In the genomic region with DNA sequence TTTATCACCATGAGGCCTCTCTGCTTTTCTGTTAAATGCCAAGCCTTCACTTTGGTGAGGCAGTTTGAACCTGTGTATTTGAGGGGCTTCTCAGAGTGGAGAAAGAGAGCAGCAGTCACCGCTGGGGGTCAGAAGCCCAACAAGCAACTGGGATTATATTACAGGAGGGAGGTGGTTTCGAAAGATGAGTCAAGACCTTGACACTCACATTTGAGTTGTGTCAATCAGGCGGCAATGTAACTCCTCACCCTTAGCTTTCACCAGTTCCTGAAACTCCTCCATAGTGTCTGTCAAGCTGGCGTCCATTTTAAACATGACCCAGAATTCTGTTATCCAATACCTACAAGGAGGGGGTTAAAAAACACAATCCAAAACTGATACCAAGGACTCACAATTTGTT, we compare ENCODE assay signal across 20 cellular contexts. TPM values are rescaled to one million over a fixed set of nuclear protein-coding genes. Genes with fewer than 3 reads are reported as not detected.
DNase-seq lines count a peak whose midpoint lies in the region; ATAC-seq and TF ChIP-seq lines count a peak whose summit lies in the region.
"Had no signal": no experiment of that assay in that cellular context is flagged by ENCODE, and none has a peak within 500 bp of the region (broad histone marks: within the 10 kb centered on the region; RNA-seq: fewer than 3 reads in every experiment).

No MANE protein-coding gene starts in this region.

- no peak overlapping the region for H3K4me3 ChIP-seq in CD4-positive, CD25-positive, alpha-beta regulatory T cell (ENCODE audit: low read depth, low read length)
- H3K4me3 ChIP-seq in CD8-positive, alpha-beta T cell (ENCODE audit: low read depth, low read length): no peak overlapping the region
- H3K4me3 ChIP-seq: hepatocyte, lower lobe of right lung, prostate gland, uterus had no signal

- peaks cover 12% of the 10 kb centered on the region for H3K4me1 ChIP-seq in CD4-positive, CD25-positive, alpha-beta regulatory T cell (ENCODE audit: control insufficient read depth, insufficient read depth, low read length, poor library complexity, severe bottlenecking)
- H3K4me1 ChIP-seq in CD8-positive, alpha-beta T cell (ENCODE audit: insufficient read depth, low read length): peaks cover 5% of the 10 kb centered on the region
- H3K4me1 ChIP-seq: foreskin keratinocyte, lower lobe of right lung, prostate gland, uterus had no signal

- POLR2A ChIA-PET in CD8-positive, alpha-beta T cell (lab: Charles Lee): no interaction called here
- POLR2A ChIA-PET in activated CD8-positive, alpha-beta T cell treated with anti-CD3 and anti-CD28 coated beads, Interleukin-2, amount 10 ng/mL, durations not matched to agents 7 days and 5 days (lab: Charles Lee): no interaction called here

- no peak for ATAC-seq in CD4-positive, CD25-positive, alpha-beta regulatory T cell (ENCODE audit: low read depth in 2 of 2)
- no peak for ATAC-seq in CD8-positive, alpha-beta T cell
- no peak for ATAC-seq in activated CD8-positive, alpha-beta T cell treated with anti-CD3 and anti-CD28 coated beads, Interleukin-2, amount 10 ng/mL, durations not matched to agents 7 days and 5 days
- ATAC-seq in GM18858 (IDR thresholded peaks at IDR 0.05; ENCODE audit: unreplicated experiment) (no peak), sciatic nerve (no peak), GM21526 (IDR thresholded peaks at IDR 0.05; ENCODE audit: low FRiP score, unreplicated experiment) (no peak)
- ATAC-seq: foreskin keratinocyte, lower lobe of right lung had no signal

- H3K36me3 ChIP-seq in CD4-positive, CD25-positive, alpha-beta regulatory T cell (ENCODE audit: control insufficient read depth, insufficient read depth, low read length): peaks cover 90% of the 10 kb centered on the region
- H3K36me3 ChIP-seq in CD8-positive, alpha-beta T cell (ENCODE audit: insufficient read depth, low read length): peaks cover 65% of the 10 kb centered on the region
- H3K36me3 ChIP-seq: lower lobe of right lung, prostate gland, uterus had no signal

- H3K27me3 Mint-ChIP-seq in CD4-positive, CD25-positive, alpha-beta regulatory T cell: no peaks in the 10 kb centered on the region
- H3K27me3 Mint-ChIP-seq in CD8-positive, alpha-beta T cell (ENCODE audit: low read depth): no peaks in the 10 kb centered on the region
- no peaks in the 10 kb centered on the region for H3K27me3 Mint-ChIP-seq in activated CD8-positive, alpha-beta T cell treated with anti-CD3 and anti-CD28 coated beads, Interleukin-2, amount 10 ng/mL, durations not matched to agents 7 days and 5 days (ENCODE audit: low read depth)
- H3K27me3 Mint-ChIP-seq: activated B cell treated with CpG ODN at 0.5 μM for 24 hours had no signal

- CTCF ChIA-PET in CD8-positive, alpha-beta T cell (lab: Charles Lee): interaction anchor here (0.8 to 2.9 kb wide), 6 partner anchors 46 to 182 kb away, joined by 3 to 13 read pairs (median 4); a partner anchor contains a TSS
- CTCF ChIA-PET in activated CD8-positive, alpha-beta T cell treated with anti-CD3 and anti-CD28 coated beads, Interleukin-2, amount 10 ng/mL, durations not matched to agents 7 days and 5 days (lab: Charles Lee): interaction anchor here (0.9 to 2.8 kb wide), 8 partner anchors 13 to 181 kb away, joined by 3 to 14 read pairs (median 6); a partner anchor contains a TSS

- H3K9me3 Mint-ChIP-seq in CD4-positive, CD25-positive, alpha-beta regulatory T cell: no peaks in the 10 kb centered on the region
- no peaks in the 10 kb centered on the region for H3K9me3 Mint-ChIP-seq in CD8-positive, alpha-beta T cell
- H3K9me3 Mint-ChIP-seq in activated CD8-positive, alpha-beta T cell treated with anti-CD3 and anti-CD28 coated beads, Interleukin-2, amount 10 ng/mL, durations not matched to agents 7 days and 5 days (ENCODE audit: insufficient read depth): no peaks in the 10 kb centered on the region
- H3K9me3 Mint-ChIP-seq: activated B cell treated with CpG ODN at 0.5 μM for 24 hours had no signal

- no peak overlapping the region for H3K4me3 Mint-ChIP-seq in CD4-positive, CD25-positive, alpha-beta regulatory T cell
- H3K4me3 Mint-ChIP-seq in CD8-positive, alpha-beta T cell: no peak overlapping the region
- H3K4me3 Mint-ChIP-seq in activated CD8-positive, alpha-beta T cell treated with anti-CD3 and anti-CD28 coated beads, Interleukin-2, amount 10 ng/mL, durations not matched to agents 7 days and 5 days: no peak overlapping the region
- H3K4me3 Mint-ChIP-seq: activated B cell treated with CpG ODN at 0.5 μM for 24 hours had no signal

- no peaks in the 10 kb centered on the region for H3K9me3 ChIP-seq in CD4-positive, CD25-positive, alpha-beta regulatory T cell (ENCODE audit: control insufficient read depth in 2 of 2, low read length in 2 of 2)
- no peaks in the 10 kb centered on the region for H3K9me3 ChIP-seq in CD8-positive, alpha-beta T cell (ENCODE audit: low read length)
- H3K9me3 ChIP-seq: lower lobe of right lung, neutrophil, prostate gland, uterus had no signal

- no peak for DNase-seq in CD4-positive, CD25-positive, alpha-beta regulatory T cell
- no peak for DNase-seq in CD8-positive, alpha-beta T cell
- DNase-seq in activated CD8-positive, alpha-beta T cell treated with anti-CD3 and anti-CD28 coated beads, Interleukin-2, amount 10 ng/mL, durations not matched to agents 7 days and 5 days: no peak
- DNase-seq in kidney tubule cell (ENCODE audit: low spot score) (peak; percentile 21), sciatic nerve (ENCODE audit: low spot score) (no peak)
- DNase-seq: activated B cell treated with CpG ODN at 0.5 μM for 24 hours; activated naive CD4-positive, alpha-beta T cell treated with anti-CD3 and anti-CD28 coated beads, Interleukin-2, amount 50 U/mL, for 16 hours; erythroblast; foreskin keratinocyte; Kasumi-1; lower lobe of right lung; NCI-H187 treated with DMSO at 0.1 percent for 48 hours; NCI-H226; T1000; uterus had no signal

- H3K4me1 Mint-ChIP-seq in CD4-positive, CD25-positive, alpha-beta regulatory T cell: peaks cover 21 to 48% (median 30%) of the 10 kb centered on the region in 4 donors
- H3K4me1 Mint-ChIP-seq in CD8-positive, alpha-beta T cell (ENCODE audit: low read depth): peaks cover 38% of the 10 kb centered on the region
- peaks cover 28% of the 10 kb centered on the region for H3K4me1 Mint-ChIP-seq in activated CD8-positive, alpha-beta T cell treated with anti-CD3 and anti-CD28 coated beads, Interleukin-2, amount 10 ng/mL, durations not matched to agents 7 days and 5 days (ENCODE audit: low read depth)

- intact Hi-C loops in CD8-positive, alpha-beta T cell (cut with DNase I, micrococcal nuclease): no loop called here
- intact Hi-C loops in sciatic nerve (cut with DNase I): no loop called here

- H3K27me3 ChIP-seq in CD4-positive, CD25-positive, alpha-beta regulatory T cell (ENCODE audit: control insufficient read depth, insufficient read depth, low read length): no peaks in the 10 kb centered on the region
- H3K27me3 ChIP-seq in CD8-positive, alpha-beta T cell (ENCODE audit: insufficient read depth, low read length): no peaks in the 10 kb centered on the region
- H3K27me3 ChIP-seq: neutrophil, uterus had no signal

- H3K27ac ChIP-seq in CD4-positive, CD25-positive, alpha-beta regulatory T cell (ENCODE audit: insufficient read depth, low read length, poor library complexity, severe bottlenecking): peak overlapping the region; percentile 42
- no peak overlapping the region for H3K27ac ChIP-seq in CD8-positive, alpha-beta T cell (ENCODE audit: low read depth, low read length)
- H3K27ac ChIP-seq: foreskin keratinocyte, hepatocyte, lower lobe of right lung, neutrophil, prostate gland, uterus had no signal

- peak overlapping the region; percentile 52 to 90 (median 57) for H3K27ac Mint-ChIP-seq in CD4-positive, CD25-positive, alpha-beta regulatory T cell
- H3K27ac Mint-ChIP-seq in CD8-positive, alpha-beta T cell: peak overlapping the region; percentile 72
- H3K27ac Mint-ChIP-seq in activated CD8-positive, alpha-beta T cell treated with anti-CD3 and anti-CD28 coated beads, Interleukin-2, amount 10 ng/mL, durations not matched to agents 7 days and 5 days: peak overlapping the region; percentile 8
- H3K27ac Mint-ChIP-seq: activated B cell treated with CpG ODN at 0.5 μM for 24 hours had no signal

- peaks cover 69% of the 10 kb centered on the region for H3K36me3 Mint-ChIP-seq in CD4-positive, CD25-positive, alpha-beta regulatory T cell
- H3K36me3 Mint-ChIP-seq in CD8-positive, alpha-beta T cell: peaks cover 88% of the 10 kb centered on the region
- H3K36me3 Mint-ChIP-seq in activated CD8-positive, alpha-beta T cell treated with anti-CD3 and anti-CD28 coated beads, Interleukin-2, amount 10 ng/mL, durations not matched to agents 7 days and 5 days (ENCODE audit: low read depth): peaks cover 75% of the 10 kb centered on the region

- TF ChIP-seq CTCF in CD8-positive, alpha-beta T cell (IDR thresholded peaks at IDR 0.05): no peak

RNA-seq across cellular contexts. Expression of a gene that starts 46.5 kb away (rescaled TPM):
- 216 TPM for total RNA-seq in CD4-positive, CD25-positive, alpha-beta regulatory T cell
- polyA plus RNA-seq in CD4-positive, CD25-positive, alpha-beta regulatory T cell: 100 to 1,000 TPM in 1 of 4 donors, 10 to 100 TPM in 3; 74.5 to 108 (median 86.6) TPM
- total RNA-seq in CD8-positive, alpha-beta T cell: 10 to 100 TPM; 58.2 to 65.2 TPM
- 100 to 1,000 TPM; 161 to 165 TPM for total RNA-seq in activated CD8-positive, alpha-beta T cell treated with anti-CD3 and anti-CD28 coated beads, Interleukin-2, amount 10 ng/mL, durations not matched to agents 7 days and 5 days
- 1.2 TPM for total RNA-seq in sciatic nerve
- total RNA-seq: foreskin keratinocyte had no signal
- polyA plus RNA-seq: foreskin keratinocyte had no signal

Comparison
In these comparisons a context has a peak if more than half of its experiments do, and no peak if none do; other contexts are left out.
1. H3K27ac Mint-ChIP-seq: peak in every context shown above with its lines; median percentile 72 in CD8-positive, alpha-beta T cell; 57 in CD4-positive, CD25-positive, alpha-beta regulatory T cell; 8 in activated CD8-positive, alpha-beta T cell treated with anti-CD3 and anti-CD28 coated beads, Interleukin-2, amount 10 ng/mL, durations not matched to agents 7 days and 5 days.
2. RNA of a gene that starts 46.5 kb away (total RNA-seq): 216 TPM in CD4-positive, CD25-positive, alpha-beta regulatory T cell (single experiment), 161 to 165 TPM in activated CD8-positive, alpha-beta T cell treated with anti-CD3 and anti-CD28 coated beads, Interleukin-2, amount 10 ng/mL, durations not matched to agents 7 days and 5 days and 58.2 to 65.2 TPM in CD8-positive, alpha-beta T cell; 1.2 TPM in sciatic nerve (single experiment); every median in the first group is over 10 times any median in the second.